13 cellular contexts compared by ENCODE assay signal in the genomic region with DNA sequence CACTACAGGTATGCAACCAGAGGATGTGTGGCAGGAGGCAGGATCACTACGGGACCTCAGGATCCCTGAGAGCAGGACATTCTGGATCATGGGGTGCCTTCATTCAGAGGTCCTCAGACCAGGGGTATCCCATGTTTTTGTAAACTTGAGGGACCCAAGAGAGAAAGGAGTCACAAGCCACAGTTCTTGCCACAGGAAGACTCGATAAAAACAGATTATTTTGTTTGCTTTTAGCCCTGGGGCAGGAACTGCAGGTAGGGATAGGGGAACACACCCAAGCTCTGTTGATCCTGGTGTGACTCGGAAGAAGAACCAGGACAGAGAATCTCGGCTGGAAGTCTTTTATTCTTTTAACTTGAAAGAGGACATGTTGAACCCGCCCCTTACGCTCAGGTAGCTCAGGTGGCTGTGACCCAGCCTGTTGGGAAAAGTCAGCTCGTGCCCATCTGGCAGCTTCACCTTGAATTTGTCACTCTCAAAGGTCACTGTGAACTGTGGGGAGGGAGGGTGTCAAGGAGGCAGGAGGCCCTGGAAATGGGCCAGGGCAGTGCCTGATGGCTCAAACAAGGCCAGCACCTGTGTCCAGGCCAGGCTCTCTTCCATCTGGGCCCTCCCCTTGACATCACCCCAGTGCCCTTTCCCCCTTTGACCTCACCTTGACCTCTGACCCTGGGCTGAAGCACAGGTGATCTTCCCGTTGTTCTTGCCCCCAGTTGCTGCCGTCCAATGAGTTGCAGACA. TPM values are rescaled to one million over a fixed set of nuclear protein-coding genes. Genes with fewer than 3 reads are reported as not detected.
DNase-seq lines count a peak whose midpoint lies in the region; ATAC-seq, FAIRE-seq and TF ChIP-seq lines count a peak whose summit lies in the region.
"Had no signal": no experiment of that assay in that cellular context is flagged by ENCODE, and none has a peak within 500 bp of the region (broad histone marks: within the 10 kb centered on the region; RNA-seq: fewer than 3 reads in every experiment).

No MANE protein-coding gene starts in this region.

- H3K36me3 Mint-ChIP-seq in HFFc6 (ENCODE audit: low read depth) = peaks cover 9% of the 10 kb centered on the region

- WGBS in adrenal gland, 4 donors = 32 to 53% (median 45%) methylated on average over 9 of the region's 9 CpGs
- 12 to 46% (median 20%) methylated on average over 9 of the region's 9 CpGs for WGBS in small intestine, 3 donors

- no peaks in the 10 kb centered on the region for H3K9me3 Mint-ChIP-seq in HFFc6
- H3K9me3 Mint-ChIP-seq: activated T-cell treated with anti-CD3 and anti-CD28 coated beads, Interleukin-2, amount 50 U/mL, for 24 hours had no signal

- no peaks in the 10 kb centered on the region for H3K27me3 ChIP-seq in adrenal gland
- no peaks in the 10 kb centered on the region for H3K27me3 ChIP-seq in small intestine (ENCODE audit: control insufficient read depth in 2 of 2, insufficient read depth in 2 of 2, low read length in 2 of 2)
- H3K27me3 ChIP-seq: vagina had no signal

- H3K36me3 ChIP-seq in adrenal gland (replicated peaks in 1 of 2) (peaks cover 0 to 25% of the 10 kb centered on the region in 2 donors), small intestine (ENCODE audit: control insufficient read depth in 2 of 2, insufficient read depth in 2 of 2, low read length in 2 of 2) (no peaks in the 10 kb centered on the region)

- H3K4me3 ChIP-seq in adrenal gland (no peak overlapping the region), small intestine (ENCODE audit: low read depth in 1 of 2, low read length in 2 of 2) (no peak overlapping the region)
- H3K4me3 ChIP-seq: vagina had no signal

- peak in 1 of 2 donors; percentile 5 for TF ChIP-seq POLR2A in adrenal gland (IDR thresholded peaks at IDR 0.05)

- peaks cover 16% of the 10 kb centered on the region for H3K4me1 Mint-ChIP-seq in HFFc6 (ENCODE audit: low read depth)

- peak overlapping the region in 3 of 5 donors; percentile 32 to 53 (median 42) for H3K27ac ChIP-seq in adrenal gland
- H3K27ac ChIP-seq in small intestine (ENCODE audit: low read depth in 1 of 2, low read length in 1 of 2) = peak overlapping the region; percentile 83 to 95
- H3K27ac ChIP-seq: vagina had no signal

- intact Hi-C loops in adrenal gland (cut with DNase I) = no loop called here
- intact Hi-C loops in left colon (cut with DNase I, micrococcal nuclease) = loop anchor here in 1 of 2 donors (5.0 kb wide), 1 partner anchor 33 kb away; no protein-coding TSS in a partner anchor

- peak; percentile 61 for ATAC-seq in left colon
- ATAC-seq in GM21723 (IDR thresholded peaks at IDR 0.05; ENCODE audit: unreplicated experiment) = no peak

- TF ChIP-seq CTCF in HFFc6 (IDR thresholded peaks at IDR 0.05) (no peak), adrenal gland (IDR thresholded peaks at IDR 0.05) (no peak), GM13976 (IDR thresholded peaks at IDR 0.05; ENCODE audit: borderline replicate concordance, control extremely low read depth, extremely low read depth, insufficient read depth, missing control alignments) (no peak)

- peaks cover 37 to 64% of the 10 kb centered on the region in 2 donors for H3K4me1 ChIP-seq in adrenal gland (replicated peaks in 1 of 2)
- H3K4me1 ChIP-seq in small intestine (ENCODE audit: control insufficient read depth in 2 of 2, insufficient read depth in 1 of 2, low read depth in 1 of 2, low read length in 1 of 2) = peaks cover 0 to 1% of the 10 kb centered on the region in 2 donors

- in situ Hi-C loops in GM13976 (cut with MboI; ENCODE audit: low sequenced_read_pairs, unreplicated experiment) = no loop called here

- DNase-seq in HFFc6 = no peak
- DNase-seq in adrenal gland = peak in 6 of 7 donors; percentile 56 to 85 (median 73)
- peak; percentile 76 to 79 for DNase-seq in left colon
- peak; percentile 91 for DNase-seq in small intestine
- no peak for DNase-seq in GM13976 (ENCODE audit: low spot score)
- DNase-seq in urothelium cell line (ENCODE audit: low spot score) = no peak
- no peak for DNase-seq in NK-92 (lab: John Stamatoyannopoulos, UW; ENCODE audit: unreplicated experiment)
- DNase-seq: activated T-cell treated with anti-CD3 and anti-CD28 coated beads, Interleukin-2, amount 50 U/mL, for 24 hours; NCI-H2081 treated with DMSO at 0.1 percent for 48 hours; stimulated activated CD4-positive, alpha-beta T cell treated with anti-CD3 and anti-CD28 coated beads, Interleukin-12 subunit alpha, Interleukin-12 subunit beta, amount 100 ng/mL, for 4 hours; T-helper 1 cell had no signal

- H3K4me3 Mint-ChIP-seq in HFFc6 = no peak overlapping the region
- H3K4me3 Mint-ChIP-seq: activated T-cell treated with anti-CD3 and anti-CD28 coated beads, Interleukin-2, amount 50 U/mL, for 24 hours had no signal

- FAIRE-seq in small intestine (lab: Jason Lieb, UNC) = no peak
- FAIRE-seq in urothelium cell line (lab: Jason Lieb, UNC) = no peak

- H3K27ac Mint-ChIP-seq in HFFc6 = 0 out of 2 replicates have a peak overlapping the region, but pooled peaks have one; percentile 16
- H3K27ac Mint-ChIP-seq: activated T-cell treated with anti-CD3 and anti-CD28 coated beads, Interleukin-2, amount 50 U/mL, for 24 hours had no signal

- no peaks in the 10 kb centered on the region for H3K9me3 ChIP-seq in adrenal gland (replicated peaks in 1 of 3)
- H3K9me3 ChIP-seq in small intestine (ENCODE audit: control insufficient read depth, low read depth) = no peaks in the 10 kb centered on the region
- H3K9me3 ChIP-seq: vagina had no signal

- peaks cover 9% of the 10 kb centered on the region for H3K27me3 Mint-ChIP-seq in HFFc6 (ENCODE audit: insufficient read depth)

RNA-seq across cellular contexts. Expression of a gene that starts 9.8 kb away (rescaled TPM):
- total RNA-seq in HFFc6 (2021; fragmentation: NEBNext Ultra II Directional; extraction: Animal tissue kit (Norgen Biotek cat#: 25700)) = not detected
- total RNA-seq in adrenal gland = under 1 TPM in 1 of 8 donors, not detected in 7; 0.42 TPM
- polyA plus RNA-seq in adrenal gland = 1 to 10 TPM in 1 of 3 donors, under 1 TPM in 2; 0.42 to 1.4 (median 0.47) TPM
- total RNA-seq in left colon = 10 to 100 TPM; 42.9 to 44.5 TPM
- 100 to 1,000 TPM; 174 to 256 (median 210) TPM for polyA plus RNA-seq in small intestine
- total RNA-seq: vagina had no signal

RNA-seq across cellular contexts. Expression of a gene that starts 9.8 kb away (rescaled TPM):
- 100 to 1,000 TPM in 3 of 6 experiments, 10 to 100 TPM in 3; 88.3 to 104 (median 97.2) TPM for total RNA-seq in HFFc6 (2021; fragmentation: NEBNext Ultra II Directional; extraction: Animal tissue kit (Norgen Biotek cat#: 25700))
- total RNA-seq in adrenal gland (100 to 1,000 TPM in 5 of 8 donors, 10 to 100 TPM in 3; 74.4 to 159 (median 125) TPM), left colon (10 to 100 TPM; 52.2 to 64.1 TPM)
- polyA plus RNA-seq in adrenal gland (10 to 100 TPM; 19.7 to 65.1 (median 39.5) TPM), small intestine (10 to 100 TPM; 19.7 to 81.5 (median 29.5) TPM)

RNA-seq across cellular contexts. Expression of a gene that starts 38.5 kb away (rescaled TPM):
- total RNA-seq in HFFc6 (2021; fragmentation: NEBNext Ultra II Directional; extraction: Animal tissue kit (Norgen Biotek cat#: 25700)) = 10 to 100 TPM; 37.5 to 45.4 (median 41.5) TPM
- 10 to 100 TPM; 30.6 to 93.3 (median 65.6) TPM for total RNA-seq in adrenal gland
- polyA plus RNA-seq in adrenal gland = 100 to 1,000 TPM in 2 of 3 donors, 10 to 100 TPM in 1; 42.4 to 160 (median 107) TPM
- total RNA-seq in left colon = 10 to 100 TPM; 56.9 to 73.3 TPM
- polyA plus RNA-seq in small intestine = 10 to 100 TPM; 44.4 to 73.2 (median 67.5) TPM

RNA-seq across cellular contexts. Expression of a gene that starts 50.9 kb away (rescaled TPM):
- total RNA-seq in HFFc6 (2021; fragmentation: NEBNext Ultra II Directional; extraction: Animal tissue kit (Norgen Biotek cat#: 25700)) = 1 to 10 TPM; 4.4 to 5.6 (median 4.8) TPM
- total RNA-seq in adrenal gland = 10 to 100 TPM; 14.0 to 34.2 (median 20.9) TPM
- polyA plus RNA-seq in adrenal gland = 10 to 100 TPM in 2 of 3 donors, 1 to 10 TPM in 1; 4.7 to 24.4 (median 17.4) TPM
- 10 to 100 TPM; 64.1 to 66.4 TPM for total RNA-seq in left colon
- polyA plus RNA-seq in small intestine = 100 to 1,000 TPM in 2 of 3 donors, 10 to 100 TPM in 1; 48.2 to 129 (median 129) TPM

Comparison
In these comparisons a context has a peak if more than half of its experiments do, and no peak if none do; other contexts are left out.
1. DNase-seq: peak in adrenal gland (6 of 7), left colon (2 of 2) and small intestine (single experiment); none in HFFc6 (single experiment), GM13976 (single experiment), urothelium cell line (single experiment) and NK-92 (single experiment).
2. RNA of a gene that starts 9.8 kb away (total RNA-seq): 42.9 to 44.5 TPM in left colon; not detected in HFFc6 and 0.42 TPM in adrenal gland; every median in the first group is over 10 times any median in the second.